ENCODE assay signal across 8 cellular contexts in the genomic region with DNA sequence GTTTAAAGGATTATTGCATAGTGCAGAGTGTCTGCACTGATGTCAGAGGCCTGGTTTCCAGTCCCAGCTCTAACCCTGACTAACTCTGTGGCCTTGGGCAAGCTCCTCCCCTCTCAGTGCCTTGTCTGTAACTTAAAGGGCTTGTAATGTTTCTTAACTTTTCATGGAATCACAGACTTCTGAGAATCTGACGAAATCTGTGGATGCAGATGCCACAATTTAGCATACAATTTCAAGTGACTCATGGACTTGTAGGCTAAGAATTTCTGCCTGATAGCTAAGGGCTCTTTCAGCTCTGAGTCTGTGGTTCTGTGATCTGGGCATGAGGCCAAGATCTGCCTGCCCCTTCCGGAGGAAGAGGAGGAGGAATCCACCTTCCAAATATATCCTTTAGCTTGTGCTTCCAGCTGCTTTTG.
A peak's percentile ranks its signal among the peaks of the same experiment; 100 is the strongest.
DNase-seq lines count a peak whose midpoint lies in the region; ATAC-seq and TF ChIP-seq lines count a peak whose summit lies in the region.

No MANE protein-coding gene starts in this region.

- no peak for TF ChIP-seq EP300 in SK-N-SH (IDR thresholded peaks at IDR 0.05; ENCODE audit: borderline replicate concordance in 1 of 2, low read depth in 1 of 2, low read length in 1 of 2)

- H3K79me2 ChIP-seq in SK-N-SH (ENCODE audit: insufficient read depth): no peaks in the 10 kb centered on the region

- intact Hi-C loops in adrenal gland (cut with DNase I): no loop called here

- H2AFZ ChIP-seq in SK-N-SH (ENCODE audit: low read depth): peak overlapping the region; percentile 18; the same call in 1 of the 2 replicates

- H3K27ac ChIP-seq in SK-N-SH (ENCODE audit: low read depth in 2 of 2, low read length in 1 of 2) (peak overlapping the region in 1 of 2 experiments; percentile 50; a peak in 1 of 4 replicates), adrenal gland (peak overlapping the region in 4 of 5 donors; percentile 68 to 90 (median 82)), right atrium auricular region (peak overlapping the region; percentile 61 to 75), skin epidermis (peak overlapping the region in 16 of 21 experiments; percentile 29 to 71 (median 54))

- CTCF ChIA-PET in SK-N-SH (lab: Yijun Ruan, JAX): no interaction called here

- H3K36me3 ChIP-seq in SK-N-SH (replicated peaks in 1 of 2; ENCODE audit: control insufficient read depth in 1 of 2, insufficient read depth in 2 of 2, low read length in 1 of 2) (no peaks in the 10 kb centered on the region), adrenal gland (replicated peaks in 1 of 2) (no peaks in the 10 kb centered on the region), right atrium auricular region (no peaks in the 10 kb centered on the region)

- POLR2A ChIA-PET in SK-N-SH (lab: Yijun Ruan, JAX): no interaction called here

- ATAC-seq in SK-N-SH treated with all-trans-retinoic acid at 6 μM for 48 hours: no peak
- ATAC-seq in HG03460 (IDR thresholded peaks at IDR 0.05; ENCODE audit: unreplicated experiment): no peak
- no peak for ATAC-seq in GM21619 (IDR thresholded peaks at IDR 0.05; ENCODE audit: unreplicated experiment)
- ATAC-seq in GM21737 (IDR thresholded peaks at IDR 0.05; ENCODE audit: unreplicated experiment): no peak

- DNase-seq in SK-N-SH (no peak), adrenal gland (peak; percentile 67 to 91 (median 88)), right atrium auricular region (ENCODE audit: low spot score) (peak; percentile 82)

- WGBS in SK-N-SH (ENCODE audit: low lambda C conversion rate): 0% methylated on average over 1 of the region's 2 CpGs
- 0 to 7% (median 0%) methylated on average over 1 to 2 of the region's 2 CpGs for WGBS in adrenal gland, 4 donors

- no peaks in the 10 kb centered on the region for H3K27me3 ChIP-seq in SK-N-SH (ENCODE audit: insufficient read depth)
- H3K27me3 ChIP-seq in adrenal gland: no peaks in the 10 kb centered on the region
- H3K27me3 ChIP-seq in right atrium auricular region: no peaks in the 10 kb centered on the region

- no peaks in the 10 kb centered on the region for H3K4me1 ChIP-seq in SK-N-SH (ENCODE audit: control insufficient read depth in 1 of 2, insufficient read depth in 2 of 2, low read depth in 1 of 2, low read length in 1 of 2)
- H3K4me1 ChIP-seq in adrenal gland (replicated peaks in 1 of 2): peaks cover 7 to 11% of the 10 kb centered on the region in 2 donors
- H3K4me1 ChIP-seq in right atrium auricular region: peaks cover 0 to 20% of the 10 kb centered on the region in 2 donors

- TF ChIP-seq RAD21 in SK-N-SH (IDR thresholded peaks at IDR 0.05; ENCODE audit: low read length): no peak

- H3K9me2 ChIP-seq in SK-N-SH: no peaks in the 10 kb centered on the region

- peak in 1 of 2 donors; percentile 6 for TF ChIP-seq POLR2A in adrenal gland (IDR thresholded peaks at IDR 0.05)

- no peaks in the 10 kb centered on the region for H3F3A ChIP-seq in SK-N-SH (replicated peaks; ENCODE audit: insufficient read depth)

- TF ChIP-seq CTCF in SK-N-SH (IDR thresholded peaks at IDR 0.05) (no peak), adrenal gland (IDR thresholded peaks at IDR 0.05) (no peak), right atrium auricular region (IDR thresholded peaks at IDR 0.05) (no peak)

- H3K4me2 ChIP-seq in SK-N-SH: no peak overlapping the region

- H3K4me3 ChIP-seq in SK-N-SH (ENCODE audit: low read depth in 2 of 2, low read length in 1 of 2) (no peak overlapping the region), adrenal gland (no peak overlapping the region), right atrium auricular region (no peak overlapping the region), skin epidermis (no peak overlapping the region)

- H3K9me3 ChIP-seq in SK-N-SH (no peaks in the 10 kb centered on the region), adrenal gland (replicated peaks in 1 of 3) (no peaks in the 10 kb centered on the region), right atrium auricular region (no peaks in the 10 kb centered on the region)

- H3K9ac ChIP-seq in SK-N-SH: no peak overlapping the region

- H4K20me1 ChIP-seq in SK-N-SH (ENCODE audit: insufficient read depth): no peaks in the 10 kb centered on the region

TF ChIP-seq in SK-N-SH, 30 proteins besides CTCF, POLR2A, EP300 and RAD21:
- TF ChIP-seq MXI1 (IDR thresholded peaks at IDR 0.05; ENCODE audit: low read depth, low read length): no peak

TF ChIP-seq in SK-N-SH treated with all-trans-retinoic acid at 6 μM for 48 hours, 23 proteins besides CTCF, POLR2A, EP300 and RAD21:
- TF ChIP-seq SNAI2 (CRISPR knock-in tag; IDR thresholded peaks at IDR 0.05): no peak
- no peak for TF ChIP-seq ZNF565 (CRISPR knock-in tag; conservative IDR thresholded peaks at IDR 0.05; ENCODE audit: low read depth)
- TF ChIP-seq ARNTL (CRISPR knock-in tag; IDR thresholded peaks at IDR 0.05; ENCODE audit: borderline replicate concordance, low read depth): no peak
- no peak for TF ChIP-seq PPARA (CRISPR knock-in tag; IDR thresholded peaks at IDR 0.05; ENCODE audit: borderline replicate concordance)
- TF ChIP-seq GLIS3 (CRISPR knock-in tag; IDR thresholded peaks at IDR 0.05): no peak
- TF ChIP-seq ZNF70 (CRISPR knock-in tag; IDR thresholded peaks at IDR 0.05): no peak
TF ChIP-seq in SK-N-SH treated with all-trans-retinoic acid at 6 μM for 48 hours: peak in this region for 0.
